8 cellular contexts compared by ENCODE assay signal in the genomic region with DNA sequence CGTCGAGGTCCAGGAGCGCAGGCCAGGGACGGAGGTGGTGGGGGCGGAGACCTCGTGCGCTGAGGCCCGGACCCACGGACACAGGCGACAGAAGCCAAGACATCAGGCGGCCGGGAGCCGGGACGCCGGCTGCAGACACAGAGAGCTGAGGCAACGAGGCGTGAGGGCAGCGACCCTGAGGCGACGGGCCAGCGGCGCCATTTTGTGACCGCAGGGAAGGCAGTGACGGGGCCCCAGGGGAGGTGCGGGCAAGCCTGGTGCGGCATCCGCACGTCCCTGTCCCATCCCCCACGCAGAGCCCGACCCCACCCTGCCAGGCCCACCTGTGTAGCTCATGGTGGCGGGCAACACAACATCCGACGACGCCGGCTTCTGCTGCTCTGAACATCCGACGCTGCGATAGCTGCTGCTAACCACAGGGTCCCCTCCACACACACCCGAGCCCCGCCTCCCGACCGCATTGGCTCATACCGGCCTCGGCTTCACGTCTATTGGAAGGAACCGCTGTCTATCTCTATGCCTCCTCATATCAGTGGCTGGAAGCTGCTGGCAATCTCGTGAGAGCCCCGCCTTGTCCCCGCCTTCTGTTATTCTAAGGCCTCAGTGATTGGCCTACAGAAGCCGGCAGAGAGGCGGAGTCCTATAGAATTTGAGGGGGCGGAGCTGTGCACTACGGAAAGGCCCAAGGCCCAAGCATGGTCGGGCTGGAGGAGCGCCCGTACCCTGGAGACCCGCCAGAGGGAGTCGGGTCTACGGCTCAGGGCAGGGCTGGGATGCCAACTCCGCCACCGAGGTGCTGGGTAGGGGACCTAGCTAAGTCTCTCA. TPM values are rescaled to one million over a fixed set of nuclear protein-coding genes. Genes with fewer than 3 reads are reported as not detected.
A peak's percentile ranks its signal among the peaks of the same experiment; 100 is the strongest.
DNase-seq lines count a peak whose midpoint lies in the region; TF ChIP-seq lines count a peak whose summit lies in the region.

A gene with protein sequence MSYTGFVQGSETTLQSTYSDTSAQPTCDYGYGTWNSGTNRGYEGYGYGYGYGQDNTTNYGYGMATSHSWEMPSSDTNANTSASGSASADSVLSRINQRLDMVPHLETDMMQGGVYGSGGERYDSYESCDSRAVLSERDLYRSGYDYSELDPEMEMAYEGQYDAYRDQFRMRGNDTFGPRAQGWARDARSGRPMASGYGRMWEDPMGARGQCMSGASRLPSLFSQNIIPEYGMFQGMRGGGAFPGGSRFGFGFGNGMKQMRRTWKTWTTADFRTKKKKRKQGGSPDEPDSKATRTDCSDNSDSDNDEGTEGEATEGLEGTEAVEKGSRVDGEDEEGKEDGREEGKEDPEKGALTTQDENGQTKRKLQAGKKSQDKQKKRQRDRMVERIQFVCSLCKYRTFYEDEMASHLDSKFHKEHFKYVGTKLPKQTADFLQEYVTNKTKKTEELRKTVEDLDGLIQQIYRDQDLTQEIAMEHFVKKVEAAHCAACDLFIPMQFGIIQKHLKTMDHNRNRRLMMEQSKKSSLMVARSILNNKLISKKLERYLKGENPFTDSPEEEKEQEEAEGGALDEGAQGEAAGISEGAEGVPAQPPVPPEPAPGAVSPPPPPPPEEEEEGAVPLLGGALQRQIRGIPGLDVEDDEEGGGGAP (minus strand): TSS at position 401 of the 825 bp plus-strand sequence. CDS start 65 bp downstream, at position 336.

- peak within 1 kb of the TSS; percentile 9; the same call in 1 of the 2 replicates for H3K27ac ChIP-seq in MM.1S (ENCODE audit: low read length)

- no peaks in the 10 kb centered on the region for H3K9me3 Mint-ChIP-seq in nephron
- no peaks in the 10 kb centered on the region for H3K9me3 Mint-ChIP-seq in stimulated activated naive CD8-positive, alpha-beta T cell treated with anti-CD3 and anti-CD28 coated beads, Interleukin-15, Interleukin-2, amounts not matched to agents 100 ng/mL and 50 ng/mL, for 24 hours

- H3K9me3 ChIP-seq in HAP-1 = no peaks in the 10 kb centered on the region
- H3K9me3 ChIP-seq in MM.1S (replicated peaks; ENCODE audit: insufficient read depth, low read length) = no peaks in the 10 kb centered on the region

- H3K36me3 ChIP-seq in HAP-1 (replicated peaks) = peaks cover 23% of the 10 kb centered on the region
- H3K36me3 ChIP-seq in MM.1S (replicated peaks; ENCODE audit: insufficient read depth, low read length) = 0 out of 2 replicates have a peak, but pooled peaks cover 4% of the 10 kb centered on the region

- TF ChIP-seq CTCF in MM.1S (IDR thresholded peaks at IDR 0.05; ENCODE audit: low read length) = peak; percentile 91
- TF ChIP-seq CTCF in fibroblast of the aortic adventitia (IDR thresholded peaks at IDR 0.05; ENCODE audit: insufficient read depth, low read length) = peak; percentile 71
- TF ChIP-seq CTCF in nephron (IDR thresholded peaks at IDR 0.05; ENCODE audit: unreplicated experiment in 3 of 3) = peak; percentile 73 to 91 (median 78)

- H3K9me2 ChIP-seq in MM.1S (replicated peaks; ENCODE audit: insufficient read depth, low read length) = no peaks in the 10 kb centered on the region

- H3K79me2 ChIP-seq in MM.1S (ENCODE audit: low read length) = peaks cover 46% of the 10 kb centered on the region

- peak within 1 kb of the TSS; percentile 99 for H3K4me2 ChIP-seq in MM.1S (ENCODE audit: low read depth, low read length)

- H3K36me3 Mint-ChIP-seq in nephron (ENCODE audit: low read depth) = peaks cover 36% of the 10 kb centered on the region
- H3K36me3 Mint-ChIP-seq in stimulated activated naive CD8-positive, alpha-beta T cell treated with anti-CD3 and anti-CD28 coated beads, Interleukin-15, Interleukin-2, amounts not matched to agents 100 ng/mL and 50 ng/mL, for 24 hours (ENCODE audit: low read depth) = peaks cover 40% of the 10 kb centered on the region

- H2AFZ ChIP-seq in MM.1S (ENCODE audit: low read length) = peak within 1 kb of the TSS; percentile 66

- H3K4me1 Mint-ChIP-seq in nephron = peaks cover 60% of the 10 kb centered on the region
- peaks cover 48% of the 10 kb centered on the region for H3K4me1 Mint-ChIP-seq in stimulated activated naive CD8-positive, alpha-beta T cell treated with anti-CD3 and anti-CD28 coated beads, Interleukin-15, Interleukin-2, amounts not matched to agents 100 ng/mL and 50 ng/mL, for 24 hours (ENCODE audit: low read depth)

- H3F3A ChIP-seq in MM.1S (ENCODE audit: insufficient read depth, low read length) = peaks cover 7% of the 10 kb centered on the region; the same call in 1 of the 2 replicates

- peak within 1 kb of the TSS; percentile 95 to 99 (median 99) for H3K27ac Mint-ChIP-seq in nephron
- H3K27ac Mint-ChIP-seq in stimulated activated naive CD8-positive, alpha-beta T cell treated with anti-CD3 and anti-CD28 coated beads, Interleukin-15, Interleukin-2, amounts not matched to agents 100 ng/mL and 50 ng/mL, for 24 hours = peak within 1 kb of the TSS; percentile 96

- H3K27me3 Mint-ChIP-seq in nephron (ENCODE audit: low read depth) = no peaks in the 10 kb centered on the region
- no peaks in the 10 kb centered on the region for H3K27me3 Mint-ChIP-seq in stimulated activated naive CD8-positive, alpha-beta T cell treated with anti-CD3 and anti-CD28 coated beads, Interleukin-15, Interleukin-2, amounts not matched to agents 100 ng/mL and 50 ng/mL, for 24 hours

- H3K4me3 ChIP-seq in HAP-1 = peak within 1 kb of the TSS; percentile 94
- H3K4me3 ChIP-seq in MM.1S (ENCODE audit: low read length) = peak within 1 kb of the TSS; percentile 96
- H3K4me3 ChIP-seq in fibroblast of the aortic adventitia (ENCODE audit: low read depth, low read length) = peak within 1 kb of the TSS; percentile 90

- H3K4me3 Mint-ChIP-seq in nephron = peak within 1 kb of the TSS; percentile 94 to 100 (median 98)
- H3K4me3 Mint-ChIP-seq in stimulated activated naive CD8-positive, alpha-beta T cell treated with anti-CD3 and anti-CD28 coated beads, Interleukin-15, Interleukin-2, amounts not matched to agents 100 ng/mL and 50 ng/mL, for 24 hours = peak within 1 kb of the TSS; percentile 95

- H3K9ac ChIP-seq in MM.1S (ENCODE audit: low read length) = peak within 1 kb of the TSS; percentile 90

- no peaks in the 10 kb centered on the region for H4K20me1 ChIP-seq in MM.1S (ENCODE audit: insufficient read depth, low read length)

- DNase-seq in GDM1 (lab: John Stamatoyannopoulos, UW) (peak; percentile 99), HAP-1 (ENCODE audit: low spot score in 2 of 2) (peak; percentile 98 to 99), MM.1S (peak; percentile 99), SIG-M5 (lab: John Stamatoyannopoulos, UW) (peak; percentile 97), activated gamma-delta T cell (lab: John Stamatoyannopoulos, UW) (peak; percentile 84), fibroblast of the aortic adventitia (ENCODE audit: low read depth) (peak; percentile 100)

- in situ Hi-C loops in HAP-1 (cut with MboI; ENCODE audit: low sequenced_read_pairs) = no loop called here

- H3K4me1 ChIP-seq in HAP-1 = peaks cover 12% of the 10 kb centered on the region
- H3K4me1 ChIP-seq in MM.1S (ENCODE audit: low read length) = peaks cover 13% of the 10 kb centered on the region

- no peaks in the 10 kb centered on the region for H3K27me3 ChIP-seq in HAP-1 (ENCODE audit: low read depth)
- no peaks in the 10 kb centered on the region for H3K27me3 ChIP-seq in MM.1S (replicated peaks; ENCODE audit: insufficient read depth, low read length)

RNA-seq across cellular contexts. Expression of the gene that starts here (rescaled TPM):
- total RNA-seq in fibroblast of the aortic adventitia (ENCODE audit: low replicate concordance) = 45.6 and 65.8 TPM in 2 replicates

Comparison
In these comparisons a context has a peak if more than half of its experiments do, and no peak if none do; other contexts are left out.
1. Peak in every context shown above with its lines: DNase-seq, H3K4me3 ChIP-seq and H3K27ac ChIP-seq.